Comparison of ENCODE assay signal across 26 cellular contexts in the genomic region with DNA sequence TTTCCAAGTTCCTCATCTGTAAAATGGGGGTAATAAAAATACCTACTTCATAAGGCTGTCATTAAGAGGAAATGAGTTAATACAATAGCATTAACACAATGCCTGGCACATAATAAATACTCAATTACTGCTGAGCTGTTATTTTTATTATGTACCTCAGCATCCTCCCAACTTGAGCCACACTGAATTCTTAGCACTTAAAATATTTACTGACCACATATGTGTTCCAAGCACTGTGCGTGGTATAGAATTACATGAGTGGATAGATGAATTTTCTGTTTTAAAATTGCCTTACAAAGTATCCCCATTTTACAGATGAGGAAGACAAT.
DNase-seq lines count a peak whose midpoint lies in the region; ATAC-seq, FAIRE-seq and TF ChIP-seq lines count a peak whose summit lies in the region.
"Had no signal": no experiment of that assay in that cellular context is flagged by ENCODE, and none has a peak within 500 bp of the region (broad histone marks: within the 10 kb centered on the region; RNA-seq: fewer than 3 reads in every experiment).

No MANE protein-coding gene starts in this region.

- H3K27ac ChIP-seq in HepG2 (ENCODE audit: extremely low read length, insufficient read depth, low read length) (no peak overlapping the region), right lobe of liver (no peak overlapping the region), K562 (ENCODE audit: extremely low read depth, low read depth, low read length) (no peak overlapping the region), osteoblast (ENCODE audit: low read depth, low read length) (peak overlapping the region; percentile 75)
- H3K27ac ChIP-seq: 22Rv1; BLaER1 treated with 17β-estradiol and CSF1 and Interleukin-3, amounts not matched to agents 10 nM and 100 nM had no signal

- H2AFZ ChIP-seq in HepG2 (ENCODE audit: low read length) (no peak overlapping the region), K562 (ENCODE audit: low read depth, low read length) (no peak overlapping the region), osteoblast (ENCODE audit: low read length) (no peak overlapping the region)

- H3K9me1 ChIP-seq in K562 (ENCODE audit: control insufficient read depth, insufficient read depth, low read length): no peaks in the 10 kb centered on the region

- CTCF ChIA-PET in HepG2 (lab: Yijun Ruan, JAX; ENCODE audit: low intra/inter-chr PET ratio, low total read pairs): no interaction called here
- CTCF ChIA-PET in K562 (lab: Yijun Ruan, JAX; ENCODE audit: low intra/inter-chr PET ratio): no interaction called here

- H3K36me3 Mint-ChIP-seq in stimulated activated memory B cell treated with anti-CD40 and anti-IgM and Interleukin-4, amounts not matched to agents 10 μg/mL and 1 μg/mL and 100 μg/mL, for 72 hours: no peaks in the 10 kb centered on the region
- H3K36me3 Mint-ChIP-seq in mesothelial cell of epicardium: no peaks in the 10 kb centered on the region
- H3K36me3 Mint-ChIP-seq: CD14-positive monocyte; CD8-positive, alpha-beta memory T cell had no signal

- ATAC-seq in HepG2: no peak
- ATAC-seq in right lobe of liver: no peak
- no peak for ATAC-seq in K562
- no peak for ATAC-seq in stimulated activated memory B cell treated with anti-CD40 and anti-IgM and Interleukin-4, amounts not matched to agents 10 μg/mL and 1 μg/mL and 100 μg/mL, for 72 hours
- no peak for ATAC-seq in GM21360 (IDR thresholded peaks at IDR 0.05; ENCODE audit: unreplicated experiment)
- ATAC-seq: GM12878 had no signal

- TF ChIP-seq CTCF in HepG2 (CRISPR knock-in tag; IDR thresholded peaks at IDR 0.05) (no peak), right lobe of liver (IDR thresholded peaks at IDR 0.05) (no peak), K562 (IDR thresholded peaks at IDR 0.05 in 2 of 3, conservative IDR thresholded peaks at IDR 0.05 in 1 of 3; ENCODE audit: insufficient read depth in 2 of 3, low read depth in 1 of 3, low read length in 3 of 3) (no peak), osteoblast (IDR thresholded peaks at IDR 0.05; ENCODE audit: extremely low read depth, low read depth, low read length) (no peak), mesothelial cell of epicardium (IDR thresholded peaks at IDR 0.05; ENCODE audit: unreplicated experiment) (no peak)

- no peaks in the 10 kb centered on the region for H3K4me1 Mint-ChIP-seq in stimulated activated memory B cell treated with anti-CD40 and anti-IgM and Interleukin-4, amounts not matched to agents 10 μg/mL and 1 μg/mL and 100 μg/mL, for 72 hours
- H3K4me1 Mint-ChIP-seq in mesothelial cell of epicardium: peaks cover 9% of the 10 kb centered on the region
- H3K4me1 Mint-ChIP-seq: CD8-positive, alpha-beta memory T cell had no signal

- no TSS peak for BruUV-seq in HepG2 (replicated peaks; lab: Mats Ljungman, UMichigan)
- BruUV-seq in K562 (replicated peaks; lab: Mats Ljungman, UMichigan): no TSS peak

- H3K4me3 ChIP-seq in HepG2 (replicated peaks in 1 of 3; ENCODE audit: insufficient read depth in 1 of 3, low read depth in 2 of 3, low read length in 3 of 3) (no peak overlapping the region), right lobe of liver (no peak overlapping the region), K562 (no peak overlapping the region), osteoblast (ENCODE audit: insufficient read depth, low read length) (no peak overlapping the region)
- H3K4me3 ChIP-seq: BLaER1 treated with 17β-estradiol and CSF1 and Interleukin-3, amounts not matched to agents 10 nM and 100 nM; GM12878 had no signal

- no peak overlapping the region for H3K4me3 Mint-ChIP-seq in stimulated activated memory B cell treated with anti-CD40 and anti-IgM and Interleukin-4, amounts not matched to agents 10 μg/mL and 1 μg/mL and 100 μg/mL, for 72 hours
- no peak overlapping the region for H3K4me3 Mint-ChIP-seq in mesothelial cell of epicardium
- H3K4me3 Mint-ChIP-seq: CD14-positive monocyte; CD4-positive, alpha-beta T cell; CD8-positive, alpha-beta memory T cell had no signal

- H3K36me3 ChIP-seq in HepG2 (replicated peaks in 1 of 2; ENCODE audit: control insufficient read depth in 1 of 2, insufficient read depth in 2 of 2, low read length in 2 of 2) (no peaks in the 10 kb centered on the region), right lobe of liver (no peaks in the 10 kb centered on the region), K562 (ENCODE audit: control insufficient read depth, insufficient read depth, low read length) (no peaks in the 10 kb centered on the region), osteoblast (ENCODE audit: insufficient read depth, low read length) (no peaks in the 10 kb centered on the region)
- H3K36me3 ChIP-seq: BE2C; BLaER1 treated with 17β-estradiol and CSF1 and Interleukin-3, amounts not matched to agents 10 nM and 100 nM had no signal

- H3K27me3 Mint-ChIP-seq in stimulated activated memory B cell treated with anti-CD40 and anti-IgM and Interleukin-4, amounts not matched to agents 10 μg/mL and 1 μg/mL and 100 μg/mL, for 72 hours: peaks cover 18% of the 10 kb centered on the region
- H3K27me3 Mint-ChIP-seq in mesothelial cell of epicardium (ENCODE audit: low read depth): no peaks in the 10 kb centered on the region

- TF ChIP-seq POLR2A in HepG2 (IDR thresholded peaks at IDR 0.05; ENCODE audit: insufficient read depth in 1 of 2, low read depth in 2 of 2, low read length in 2 of 2): no peak
- no peak for TF ChIP-seq POLR2A in right lobe of liver (IDR thresholded peaks at IDR 0.05)
- no peak for TF ChIP-seq POLR2A in K562 (conservative IDR thresholded peaks at IDR 0.05)

- no peaks in the 10 kb centered on the region for H4K20me1 ChIP-seq in HepG2 (ENCODE audit: insufficient read depth, low read length)
- H4K20me1 ChIP-seq in K562 (replicated peaks; ENCODE audit: control insufficient read depth, insufficient read depth, low read length): no peaks in the 10 kb centered on the region
- no peaks in the 10 kb centered on the region for H4K20me1 ChIP-seq in osteoblast (ENCODE audit: insufficient read depth, low read length)
- H4K20me1 ChIP-seq: BLaER1 treated with 17β-estradiol and CSF1 and Interleukin-3, amounts not matched to agents 10 nM and 100 nM had no signal

- H3K4me1 ChIP-seq in HepG2 (ENCODE audit: insufficient read depth, low read length) (peaks cover 26% of the 10 kb centered on the region), right lobe of liver (no peaks in the 10 kb centered on the region), K562 (replicated peaks in 1 of 2; ENCODE audit: control insufficient read depth in 2 of 2, insufficient read depth in 2 of 2, low read length in 2 of 2) (no peaks in the 10 kb centered on the region; a peak in 1 of 5 replicates), osteoblast (ENCODE audit: insufficient read depth, low read length) (peaks cover 34% of the 10 kb centered on the region)
- H3K4me1 ChIP-seq: BE2C had no signal

- FAIRE-seq in HepG2 (lab: Jason Lieb, UNC) (no peak), K562 (lab: Jason Lieb, UNC) (no peak)
- FAIRE-seq: A204.1, D721Med, GM12878, GM19239, H1 had no signal

- H3K9me3 Mint-ChIP-seq in stimulated activated memory B cell treated with anti-CD40 and anti-IgM and Interleukin-4, amounts not matched to agents 10 μg/mL and 1 μg/mL and 100 μg/mL, for 72 hours: no peaks in the 10 kb centered on the region
- H3K9me3 Mint-ChIP-seq in mesothelial cell of epicardium: no peaks in the 10 kb centered on the region
- H3K9me3 Mint-ChIP-seq: CD4-positive, alpha-beta T cell; CD8-positive, alpha-beta memory T cell had no signal

- H3K9ac ChIP-seq in HepG2 (ENCODE audit: insufficient read depth, low read depth, low read length) (no peak overlapping the region), K562 (ENCODE audit: insufficient read depth in 1 of 2, low read depth in 2 of 2, low read length in 2 of 2) (no peak overlapping the region)
- H3K9ac ChIP-seq: BLaER1 treated with 17β-estradiol and CSF1 and Interleukin-3, amounts not matched to agents 10 nM and 100 nM had no signal

- no peak for DNase-seq in HepG2 (ENCODE audit: low spot score)
- DNase-seq in right lobe of liver: no peak
- DNase-seq in K562 (ENCODE audit: extremely low read depth in 1 of 4, low spot score in 3 of 4): no peak
- DNase-seq in osteoblast (ENCODE audit: insufficient read length, low spot score, missing footprints): no peak
- DNase-seq in mesothelial cell of epicardium (ENCODE audit: low spot score in 2 of 2, unreplicated experiment in 2 of 2): no peak
- no peak for DNase-seq in RPMI8226
- DNase-seq: ACHN; AML-193; BE2C; CD4-positive, alpha-beta T cell; CD8-positive, alpha-beta memory T cell; DMS 273 treated with DMSO at 0.1 percent for 48 hours; DMS79; GDM1; H7; HCEC 1CT had no signal

- 100% methylated on average over 1 of the region's 1 CpG for WGBS in HepG2 (ENCODE audit: low lambda C conversion rate)
- WGBS in right lobe of liver (ENCODE audit: insufficient coverage, low coverage, low lambda C conversion rate, missing lambda C conversion rate): 91% methylated on average over 1 of the region's 1 CpG
- 100% methylated on average over 1 of the region's 1 CpG for WGBS in K562 (ENCODE audit: insufficient coverage, low coverage, missing lambda C conversion rate)

- H3K79me2 ChIP-seq in HepG2 (ENCODE audit: insufficient read depth, low read length) (no peaks in the 10 kb centered on the region), K562 (ENCODE audit: control insufficient read depth, insufficient read depth, low read length) (no peaks in the 10 kb centered on the region), osteoblast (ENCODE audit: insufficient read depth, low read length) (no peaks in the 10 kb centered on the region)

- TF ChIP-seq EP300 in HepG2 (IDR thresholded peaks at IDR 0.05; ENCODE audit: low read depth in 2 of 2, low read length in 2 of 2) (no peak), HepG2 (CRISPR knock-in tag; IDR thresholded peaks at IDR 0.05; ENCODE audit: borderline replicate concordance) (no peak), K562 (IDR thresholded peaks at IDR 0.05; ENCODE audit: low read length) (no peak)

- intact Hi-C loops in HepG2 (cut with micrococcal nuclease; ENCODE audit: unreplicated experiment): no loop called here
- intact Hi-C loops in right lobe of liver (cut with DNase I): no loop called here
- intact Hi-C loops in K562 (cut with micrococcal nuclease): loop anchor here (5.0 to 10.0 kb wide), 2 partner anchors 130 to 322 kb away; no protein-coding TSS in a partner anchor

- H3K27me3 ChIP-seq in HepG2 (ENCODE audit: control insufficient read depth in 1 of 2, insufficient read depth in 2 of 2, low read length in 2 of 2) (no peaks in the 10 kb centered on the region), right lobe of liver (no peaks in the 10 kb centered on the region), K562 (ENCODE audit: control insufficient read depth in 2 of 2, insufficient read depth in 2 of 2, low read length in 2 of 2) (peaks cover 2 to 9% of the 10 kb centered on the region in 2 experiments; a peak in 4 of 5 replicates), osteoblast (ENCODE audit: insufficient read depth, low read length) (no peaks in the 10 kb centered on the region)
- H3K27me3 ChIP-seq: BLaER1 treated with 17β-estradiol and CSF1 and Interleukin-3, amounts not matched to agents 10 nM and 100 nM had no signal

- POLR2A ChIA-PET in HepG2 (lab: Yijun Ruan, JAX) (no interaction called here), K562 (lab: Yijun Ruan, JAX) (no interaction called here)

- H3K27ac Mint-ChIP-seq in stimulated activated memory B cell treated with anti-CD40 and anti-IgM and Interleukin-4, amounts not matched to agents 10 μg/mL and 1 μg/mL and 100 μg/mL, for 72 hours: no peak overlapping the region
- no peak overlapping the region for H3K27ac Mint-ChIP-seq in mesothelial cell of epicardium
- H3K27ac Mint-ChIP-seq: CD4-positive, alpha-beta T cell; CD8-positive, alpha-beta memory T cell had no signal

- no peaks in the 10 kb centered on the region for H3K9me3 ChIP-seq in HepG2 (ENCODE audit: low read length)
- H3K9me3 ChIP-seq in right lobe of liver: no peaks in the 10 kb centered on the region
- H3K9me3 ChIP-seq in K562 (replicated peaks; ENCODE audit: control insufficient read depth, insufficient read depth, low read depth, low read length): no peaks in the 10 kb centered on the region
- no peaks in the 10 kb centered on the region for H3K9me3 ChIP-seq in osteoblast (ENCODE audit: low read depth, low read length)
- H3K9me3 ChIP-seq: BE2C; BLaER1 treated with 17β-estradiol and CSF1 and Interleukin-3, amounts not matched to agents 10 nM and 100 nM had no signal

- in situ Hi-C loops in HepG2 (cut with HindIII; ENCODE audit: extremely low pct_ligation_motif_present, low pct_unique_long_range_greater_than_20kb) (loop anchor here (5.0 to 25.0 kb wide), 3 partner anchors 135 to 550 kb away; no protein-coding TSS in a partner anchor), K562 (cut with MboI) (loop anchor here (5.0 kb wide), 1 partner anchor 135 kb away; no protein-coding TSS in a partner anchor)

- no peak for TF ChIP-seq RAD21 in HepG2 (CRISPR knock-in tag; IDR thresholded peaks at IDR 0.05)
- TF ChIP-seq RAD21 in K562 (CRISPR knock-in tag; conservative IDR thresholded peaks at IDR 0.05 in 1 of 2, IDR thresholded peaks at IDR 0.05 in 1 of 2): no peak

- H3K4me2 ChIP-seq in HepG2 (ENCODE audit: low read depth, low read length): no peak overlapping the region
- no peak overlapping the region for H3K4me2 ChIP-seq in K562 (ENCODE audit: insufficient read depth, low read length)
- no peak overlapping the region for H3K4me2 ChIP-seq in osteoblast (ENCODE audit: insufficient read depth, low read length)
- H3K4me2 ChIP-seq: BLaER1 treated with 17β-estradiol and CSF1 and Interleukin-3, amounts not matched to agents 10 nM and 100 nM had no signal

Comparison
In these comparisons a context has a peak if more than half of its experiments do, and no peak if none do; other contexts are left out.
1. Of the 241 proteins assayed by ChIP-seq in both HepG2 and K562: peak only in HepG2: MAFF and MAFK; only in K562: none; in both: none; in neither: 239.